Comparison of ENCODE assay signal across 1 cellular context in genomic region chr12:56126732-56127239, GRCh38.
TF ChIP-seq lines count a peak whose summit lies in the region.

No MANE protein-coding gene starts in this region.

TF ChIP-seq in K562, 482 proteins besides CTCF, POLR2A, EP300 and RAD21 (continued from another document and continues in another):
- TF ChIP-seq YY1 (IDR thresholded peaks at IDR 0.05; ENCODE audit: borderline replicate concordance in 1 of 3, control insufficient read depth in 1 of 3, extremely low read depth in 1 of 3, insufficient read depth in 3 of 3, insufficient read length in 1 of 3, insufficient replicate concordance in 2 of 3, low read depth in 1 of 3, low read length in 2 of 3) (no peak), ARID1B (IDR thresholded peaks at IDR 0.05) (peak; percentile 98), ZNF143 (CRISPR knock-in tag; IDR thresholded peaks at IDR 0.05) (no peak), ARID2 (IDR thresholded peaks at IDR 0.05) (no peak), GATA2 (CRISPR knock-in tag; IDR thresholded peaks at IDR 0.05) (peak; percentile 88), ATF2 (CRISPR knock-in tag; IDR thresholded peaks at IDR 0.05) (no peak), ASH1L (IDR thresholded peaks at IDR 0.05; ENCODE audit: borderline replicate concordance, low read depth, partially characterized antibody) (no peak), JUNB (CRISPR knock-in tag; conservative IDR thresholded peaks at IDR 0.05) (no peak), ETV5 (CRISPR knock-in tag; IDR thresholded peaks at IDR 0.05; ENCODE audit: low read depth) (peak; percentile 73; the same call in 1 of the 2 replicates), NFYB (IDR thresholded peaks at IDR 0.05; ENCODE audit: extremely low read depth, insufficient read length) (no peak), CHCHD3 (CRISPR knock-in tag; IDR thresholded peaks at IDR 0.05) (no peak), ZFP91 (CRISPR knock-in tag; IDR thresholded peaks at IDR 0.05) (no peak), FOSL1 (tag; conservative IDR thresholded peaks at IDR 0.05) (peak; percentile 43), HNRNPK (IDR thresholded peaks at IDR 0.05; ENCODE audit: low read depth, low read length, poor library complexity, severe bottlenecking) (no peak), ZBTB2 (IDR thresholded peaks at IDR 0.05) (no peak), ZNF764 (CRISPR knock-in tag; IDR thresholded peaks at IDR 0.05; ENCODE audit: low read depth) (no peak), ZBTB9 (CRISPR knock-in tag; IDR thresholded peaks at IDR 0.05) (no peak), NFATC3 (IDR thresholded peaks at IDR 0.05) (no peak), PHB2 (IDR thresholded peaks at IDR 0.05; ENCODE audit: low read depth) (peak; percentile 9; the same call in 1 of the 2 replicates), DMBX1 (CRISPR knock-in tag; IDR thresholded peaks at IDR 0.05; ENCODE audit: borderline replicate concordance) (no peak), TFAP4 (CRISPR knock-in tag; IDR thresholded peaks at IDR 0.05; ENCODE audit: borderline replicate concordance) (no peak), NONO (IDR thresholded peaks at IDR 0.05; ENCODE audit: low read depth in 2 of 2, low read length in 1 of 2) (peak in 1 of 2 experiments; percentile 38; a peak in 1 of 4 replicates), EP400 (IDR thresholded peaks at IDR 0.05) (peak; percentile 73), FOXO4 (CRISPR knock-in tag; IDR thresholded peaks at IDR 0.05) (no peak), ZMIZ1 (IDR thresholded peaks at IDR 0.05; ENCODE audit: low read depth in 2 of 2, low read length in 2 of 2) (peak in 1 of 2 experiments; percentile 82; a peak in 1 of 4 replicates), SIX5 (IDR thresholded peaks at IDR 0.05; ENCODE audit: borderline replicate concordance in 1 of 2, insufficient read depth in 1 of 2, low read depth in 1 of 2, low read length in 2 of 2) (no peak), POU5F1 (IDR thresholded peaks at IDR 0.05; ENCODE audit: borderline replicate concordance, low read depth, low read length, partially characterized antibody) (no peak), GATAD2B (IDR thresholded peaks at IDR 0.05; ENCODE audit: borderline replicate concordance) (peak; percentile 85; the same call in 1 of the 2 replicates), GTF2E2 (tag; IDR thresholded peaks at IDR 0.05) (peak; percentile 81), MLX (CRISPR knock-in tag; conservative IDR thresholded peaks at IDR 0.05) (no peak), DACH1 (IDR thresholded peaks at IDR 0.05; ENCODE audit: partially characterized antibody) (no peak), PTRF (tag; IDR thresholded peaks at IDR 0.05) (no peak), MYC (IDR thresholded peaks at IDR 0.05; ENCODE audit: low read depth, low read length) (0 out of 2 replicates have a peak, but pooled peaks have one; percentile 27), MYC (CRISPR knock-in tag; IDR thresholded peaks at IDR 0.05; ENCODE audit: borderline replicate concordance, low read depth) (no peak), E2F3 (CRISPR knock-in tag; IDR thresholded peaks at IDR 0.05) (no peak), ZEB2 (IDR thresholded peaks at IDR 0.05) (peak; percentile 49; the same call in 1 of the 2 replicates), MEF2D (tag; conservative IDR thresholded peaks at IDR 0.05; ENCODE audit: low read depth) (no peak), HNRNPLL (IDR thresholded peaks at IDR 0.05; ENCODE audit: low read depth, low read length, poor library complexity, severe bottlenecking) (peak; percentile 45), CHD2 (IDR thresholded peaks at IDR 0.05; ENCODE audit: low read depth, low read length) (no peak), FOXK2 (conservative IDR thresholded peaks at IDR 0.05 in 1 of 2, IDR thresholded peaks at IDR 0.05 in 1 of 2; ENCODE audit: low read depth in 2 of 2) (peak in 1 of 2 experiments; percentile 61; a peak in 3 of 4 replicates), CEBPZ (IDR thresholded peaks at IDR 0.05; ENCODE audit: borderline replicate concordance, low read depth, low read length) (no peak), ZBTB1 (CRISPR knock-in tag; IDR thresholded peaks at IDR 0.05; ENCODE audit: borderline replicate concordance, low read depth) (no peak), RBM22 (IDR thresholded peaks at IDR 0.05; ENCODE audit: low read depth, low read length, poor library complexity, severe bottlenecking) (no peak), ZBTB43 (CRISPR knock-in tag; IDR thresholded peaks at IDR 0.05) (no peak), TCF3 (CRISPR knock-in tag; IDR thresholded peaks at IDR 0.05) (peak; percentile 94), KLF1 (tag; IDR thresholded peaks at IDR 0.05) (no peak), ZNF785 (CRISPR knock-in tag; IDR thresholded peaks at IDR 0.05) (no peak), HMGN3 (IDR thresholded peaks at IDR 0.05; ENCODE audit: borderline replicate concordance, extremely low read depth, insufficient read length, low read depth, low read length) (peak; percentile 91)
